Comparison of ENCODE assay signal across 1 cellular context in the genomic region with DNA sequence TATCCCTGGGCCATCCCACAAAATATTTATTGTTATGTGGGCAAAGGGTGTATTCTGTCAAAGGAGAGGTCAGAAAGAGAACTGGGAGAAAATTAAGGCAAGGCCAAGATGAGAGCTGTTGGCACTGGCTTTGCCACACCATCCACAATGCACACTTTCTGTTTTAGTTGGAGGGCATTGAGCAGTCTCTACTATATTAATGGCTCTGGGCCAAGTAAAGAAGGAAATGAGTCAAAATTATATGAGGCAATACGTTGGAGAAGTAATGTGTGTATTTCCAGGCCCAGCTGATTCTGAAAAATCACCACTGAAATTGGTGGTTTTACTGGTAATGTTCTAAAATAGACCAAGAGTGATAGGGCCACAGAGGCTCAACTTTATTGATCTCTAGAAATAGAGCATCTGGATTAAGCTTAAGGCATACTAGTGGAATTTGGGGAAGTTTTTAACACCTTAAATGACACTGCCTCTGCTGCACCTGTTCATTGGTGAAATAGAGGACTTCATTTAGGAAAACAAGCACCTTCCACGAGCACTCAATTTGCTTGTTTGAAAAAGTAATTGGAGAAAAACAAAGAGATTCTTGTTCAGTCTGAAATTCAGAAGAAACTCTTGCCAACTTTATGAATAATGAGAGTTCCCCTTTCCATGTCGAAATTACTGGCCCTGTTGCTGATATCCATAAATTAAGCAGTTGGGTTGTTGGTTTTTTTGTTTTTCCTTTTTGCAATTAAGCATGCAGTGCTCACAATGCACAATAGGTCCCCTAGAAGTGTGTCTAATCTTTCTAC.
TF ChIP-seq lines count a peak whose summit lies in the region.

No MANE protein-coding gene starts in this region.

TF ChIP-seq in SK-N-SH, 30 proteins besides CTCF, POLR2A, EP300 and RAD21 (continued from another document):
- TF ChIP-seq, protein P1, sequence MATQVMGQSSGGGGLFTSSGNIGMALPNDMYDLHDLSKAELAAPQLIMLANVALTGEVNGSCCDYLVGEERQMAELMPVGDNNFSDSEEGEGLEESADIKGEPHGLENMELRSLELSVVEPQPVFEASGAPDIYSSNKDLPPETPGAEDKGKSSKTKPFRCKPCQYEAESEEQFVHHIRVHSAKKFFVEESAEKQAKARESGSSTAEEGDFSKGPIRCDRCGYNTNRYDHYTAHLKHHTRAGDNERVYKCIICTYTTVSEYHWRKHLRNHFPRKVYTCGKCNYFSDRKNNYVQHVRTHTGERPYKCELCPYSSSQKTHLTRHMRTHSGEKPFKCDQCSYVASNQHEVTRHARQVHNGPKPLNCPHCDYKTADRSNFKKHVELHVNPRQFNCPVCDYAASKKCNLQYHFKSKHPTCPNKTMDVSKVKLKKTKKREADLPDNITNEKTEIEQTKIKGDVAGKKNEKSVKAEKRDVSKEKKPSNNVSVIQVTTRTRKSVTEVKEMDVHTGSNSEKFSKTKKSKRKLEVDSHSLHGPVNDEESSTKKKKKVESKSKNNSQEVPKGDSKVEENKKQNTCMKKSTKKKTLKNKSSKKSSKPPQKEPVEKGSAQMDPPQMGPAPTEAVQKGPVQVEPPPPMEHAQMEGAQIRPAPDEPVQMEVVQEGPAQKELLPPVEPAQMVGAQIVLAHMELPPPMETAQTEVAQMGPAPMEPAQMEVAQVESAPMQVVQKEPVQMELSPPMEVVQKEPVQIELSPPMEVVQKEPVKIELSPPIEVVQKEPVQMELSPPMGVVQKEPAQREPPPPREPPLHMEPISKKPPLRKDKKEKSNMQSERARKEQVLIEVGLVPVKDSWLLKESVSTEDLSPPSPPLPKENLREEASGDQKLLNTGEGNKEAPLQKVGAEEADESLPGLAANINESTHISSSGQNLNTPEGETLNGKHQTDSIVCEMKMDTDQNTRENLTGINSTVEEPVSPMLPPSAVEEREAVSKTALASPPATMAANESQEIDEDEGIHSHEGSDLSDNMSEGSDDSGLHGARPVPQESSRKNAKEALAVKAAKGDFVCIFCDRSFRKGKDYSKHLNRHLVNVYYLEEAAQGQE (IDR thresholded peaks at IDR 0.05; ENCODE audit: low read depth, low read length) = no peak
- TF ChIP-seq SMC3 (IDR thresholded peaks at IDR 0.05; ENCODE audit: low read depth, low read length) = no peak
- TF ChIP-seq, protein P2, sequence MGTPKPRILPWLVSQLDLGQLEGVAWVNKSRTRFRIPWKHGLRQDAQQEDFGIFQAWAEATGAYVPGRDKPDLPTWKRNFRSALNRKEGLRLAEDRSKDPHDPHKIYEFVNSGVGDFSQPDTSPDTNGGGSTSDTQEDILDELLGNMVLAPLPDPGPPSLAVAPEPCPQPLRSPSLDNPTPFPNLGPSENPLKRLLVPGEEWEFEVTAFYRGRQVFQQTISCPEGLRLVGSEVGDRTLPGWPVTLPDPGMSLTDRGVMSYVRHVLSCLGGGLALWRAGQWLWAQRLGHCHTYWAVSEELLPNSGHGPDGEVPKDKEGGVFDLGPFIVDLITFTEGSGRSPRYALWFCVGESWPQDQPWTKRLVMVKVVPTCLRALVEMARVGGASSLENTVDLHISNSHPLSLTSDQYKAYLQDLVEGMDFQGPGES (IDR thresholded peaks at IDR 0.05; ENCODE audit: low read depth, low read length) = no peak
